In the genomic region with DNA sequence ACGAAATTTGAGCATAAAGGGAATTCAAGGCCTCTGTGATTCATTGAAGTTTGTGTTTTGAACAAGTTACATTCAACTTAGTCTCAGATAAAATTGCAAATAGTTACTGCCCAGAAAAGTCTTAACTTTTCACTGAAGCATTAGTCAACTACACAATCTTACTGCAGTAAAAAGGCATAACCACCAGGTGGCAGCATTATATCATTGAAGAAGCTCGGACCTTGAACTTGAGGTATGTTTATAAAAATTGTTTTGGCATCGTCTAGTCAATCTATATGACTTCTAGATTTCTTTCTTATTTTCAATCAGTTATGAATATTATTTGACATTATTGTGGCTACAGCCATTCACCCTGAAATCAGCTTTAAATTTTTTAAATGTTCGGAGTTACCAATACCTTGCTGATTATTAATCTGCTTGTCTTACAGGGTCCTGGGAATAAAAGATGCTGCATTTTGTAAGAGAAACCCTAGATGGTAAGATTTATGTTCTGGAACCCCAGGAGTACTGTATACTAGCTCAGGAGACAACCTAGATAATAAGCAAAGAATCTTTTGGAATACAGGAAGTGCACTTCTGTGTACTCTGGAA, we compare ENCODE assay signal across 7 cellular contexts.
DNase-seq lines count a peak whose midpoint lies in the region; ATAC-seq and TF ChIP-seq lines count a peak whose summit lies in the region.

No MANE protein-coding gene starts in this region.

- H3K9ac ChIP-seq in DND-41 (ENCODE audit: low read depth, low read length) (no peak overlapping the region), colonic mucosa (ENCODE audit: low read depth in 2 of 2, low read length in 2 of 2) (no peak overlapping the region)

- H3K36me3 ChIP-seq in DND-41 (ENCODE audit: insufficient read depth, low read length) (no peaks in the 10 kb centered on the region), MG63 (no peaks in the 10 kb centered on the region), colonic mucosa (no peaks in the 10 kb centered on the region), lower lobe of right lung (no peaks in the 10 kb centered on the region), thyroid gland (no peaks in the 10 kb centered on the region)

- H2AFZ ChIP-seq in DND-41 (ENCODE audit: low read depth, low read length), result no peak overlapping the region

- H3K9me3 ChIP-seq in DND-41 (ENCODE audit: insufficient read depth, low read length, severe bottlenecking) (no peaks in the 10 kb centered on the region), MG63 (no peaks in the 10 kb centered on the region), colonic mucosa (no peaks in the 10 kb centered on the region), lower lobe of right lung (no peaks in the 10 kb centered on the region), thyroid gland (no peaks in the 10 kb centered on the region)

- H3K4me3 ChIP-seq in DND-41 (ENCODE audit: low read depth in 1 of 2, low read length in 2 of 2) (no peak overlapping the region), MG63 (no peak overlapping the region), colonic mucosa (no peak overlapping the region), lower lobe of right lung (no peak overlapping the region), thyroid gland (replicated peaks in 1 of 3) (no peak overlapping the region)

- intact Hi-C loops in colonic mucosa (cut with DNase I) (no loop called here), lower lobe of right lung (cut with DNase I) (no loop called here), thyroid gland (cut with DNase I) (loop anchor here (5.0 kb wide), 1 partner anchor 258 kb away; the partner anchor contains the start of gene ALDH7A1)

- TF ChIP-seq CTCF in DND-41 (IDR thresholded peaks at IDR 0.05; ENCODE audit: borderline replicate concordance, extremely low read depth, low read length, poor library complexity, severe bottlenecking) (peak; percentile 92), colonic mucosa (IDR thresholded peaks at IDR 0.05) (peak; percentile 82), lower lobe of right lung (IDR thresholded peaks at IDR 0.05) (peak; percentile 86), thyroid gland (IDR thresholded peaks at IDR 0.05) (peak; percentile 56 to 85 (median 75))

- CTCF ChIA-PET in T-cell (lab: Charles Lee), result interaction anchor here (0.6 to 3.1 kb wide), 30 partner anchors 9 to 262 kb away, joined by 3 to 43 read pairs (median 4); partner anchors contain the start of genes GRAMD2B (in 1 of the 2) and PHAX (in 1 of the 2)

- no peak overlapping the region for H3K27ac Mint-ChIP-seq in T-cell

- H3K9me3 Mint-ChIP-seq in T-cell, result no peaks in the 10 kb centered on the region

- ATAC-seq in DND-41 (ENCODE audit: insufficient read depth, low read depth) (peak; percentile 65), GM19468 (IDR thresholded peaks at IDR 0.05; ENCODE audit: extremely low read depth, unreplicated experiment) (peak; percentile 50), T-cell (replicated peaks in 1 of 4) (peak in 2 of 4 experiments; percentile 55), lower lobe of right lung (peak; percentile 66 to 68)

- no peak overlapping the region for H3K4me3 Mint-ChIP-seq in T-cell

- H4K20me1 ChIP-seq in DND-41 (ENCODE audit: insufficient read depth, low read length), result no peaks in the 10 kb centered on the region

- no peaks in the 10 kb centered on the region for H3K36me3 Mint-ChIP-seq in T-cell

- H3K4me1 Mint-ChIP-seq in T-cell, result no peaks in the 10 kb centered on the region

- H3K27ac ChIP-seq in DND-41 (ENCODE audit: low read length), result no peak overlapping the region
- H3K27ac ChIP-seq in colonic mucosa, result no peak overlapping the region
- no peak overlapping the region for H3K27ac ChIP-seq in lower lobe of right lung
- H3K27ac ChIP-seq in thyroid gland, result no peak overlapping the region

- peaks cover 13 to 24% of the 10 kb centered on the region in 2 donors for H3K27me3 Mint-ChIP-seq in T-cell

- H3K27me3 ChIP-seq in DND-41 (ENCODE audit: insufficient read depth, low read length, poor library complexity) (peaks cover 2% of the 10 kb centered on the region), MG63 (no peaks in the 10 kb centered on the region; the same call in 1 of the 2 replicates), colonic mucosa (no peaks in the 10 kb centered on the region), lower lobe of right lung (ENCODE audit: low read depth) (no peaks in the 10 kb centered on the region), thyroid gland (no peaks in the 10 kb centered on the region)

- POLR2A ChIA-PET in T-cell (lab: Charles Lee), result interaction anchor here (0.6 kb wide), 3 partner anchors 12 to 268 kb away, joined by 3 to 5 read pairs (median 3); no protein-coding TSS in a partner anchor

- H3K79me2 ChIP-seq in DND-41 (ENCODE audit: insufficient read depth, low read length), result no peaks in the 10 kb centered on the region

- TF ChIP-seq POLR2A in thyroid gland (IDR thresholded peaks at IDR 0.05), result no peak

- H3K4me2 ChIP-seq in DND-41 (ENCODE audit: insufficient read depth, low read length), result peak overlapping the region; percentile 25; the same call in 1 of the 2 replicates

- DNase-seq in DND-41 (peak; percentile 51), MG63 (peak; percentile 15), T-cell (peak in 29 of 34 experiments; percentile 3 to 62 (median 22)), colonic mucosa (peak; percentile 71), lower lobe of right lung (no peak), thyroid gland (peak; percentile 23 to 26)

- H3K4me1 ChIP-seq in DND-41 (ENCODE audit: insufficient read depth, low read length), result peaks cover 4% of the 10 kb centered on the region; the same call in 1 of the 2 replicates
- no peaks in the 10 kb centered on the region for H3K4me1 ChIP-seq in colonic mucosa
- no peaks in the 10 kb centered on the region for H3K4me1 ChIP-seq in lower lobe of right lung
- H3K4me1 ChIP-seq in thyroid gland, result no peaks in the 10 kb centered on the region

- 22 to 25% methylated on average over 4 of the region's 4 CpGs for WGBS in thyroid gland, 2 donors
